Comparison of ENCODE assay signal across 10 cellular contexts in the genomic region with DNA sequence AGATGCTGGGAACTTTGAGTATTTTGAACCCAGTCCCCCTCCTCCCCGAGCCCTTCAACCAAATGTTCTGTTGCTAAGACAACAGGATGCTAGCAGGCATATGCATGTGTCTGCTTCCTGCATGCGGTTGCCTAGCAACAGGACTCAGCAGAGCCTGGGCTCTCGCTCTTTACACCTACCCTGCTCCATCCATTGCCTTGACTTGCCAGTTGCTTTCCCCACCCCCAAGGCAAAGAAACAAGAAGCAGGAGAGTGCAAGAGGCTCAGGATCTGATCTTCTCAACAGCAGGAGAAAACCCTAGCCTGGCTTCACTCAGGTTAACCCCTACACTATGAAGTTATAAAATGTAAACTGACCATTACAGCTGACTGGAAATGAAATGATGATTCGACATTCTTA.
DNase-seq lines count a peak whose midpoint lies in the region; ATAC-seq and TF ChIP-seq lines count a peak whose summit lies in the region.
"Had no signal": no experiment of that assay in that cellular context is flagged by ENCODE, and none has a peak within 500 bp of the region (broad histone marks: within the 10 kb centered on the region; RNA-seq: fewer than 3 reads in every experiment).

No MANE protein-coding gene starts in this region.

- CTCF ChIA-PET in activated naive CD4-positive, alpha-beta T cell treated with anti-CD3 and anti-CD28 coated beads, Interleukin-2, amount 10 ng/mL, durations not matched to agents 7 days and 5 days (lab: Charles Lee) = no interaction called here
- CTCF ChIA-PET in WTC11 (lab: Charles Lee) = interaction anchor here (1.2 kb wide), 1 partner anchor 119 kb away, joined by 5 read pairs; no protein-coding TSS in a partner anchor

- peak; percentile 21 for DNase-seq in activated naive CD4-positive, alpha-beta T cell treated with anti-CD3 and anti-CD28 coated beads, Interleukin-2, amount 10 ng/mL, durations not matched to agents 7 days and 5 days
- DNase-seq in activated naive CD4-positive, alpha-beta T cell treated with anti-CD3 and anti-CD28 coated beads, Interleukin-2, amount 50 U/mL, for 16 hours = no peak
- DNase-seq in WTC11 (ENCODE audit: low spot score) = peak; percentile 55
- peak; percentile 16 for DNase-seq in testis
- no peak for DNase-seq in left colon
- no peak for DNase-seq in thyroid gland
- DNase-seq in upper lobe of right lung = no peak
- DNase-seq: stimulated activated CD4-positive, alpha-beta T cell treated with anti-CD3 and anti-CD28 coated beads, Interleukin-4, amount 100 ng/mL, for 24 hours had no signal

- ATAC-seq in HG03460 (IDR thresholded peaks at IDR 0.05; ENCODE audit: unreplicated experiment) (peak; percentile 59), WTC11 (peak; percentile 99), left colon (no peak), upper lobe of right lung (no peak)

- H3K27ac Mint-ChIP-seq in activated naive CD4-positive, alpha-beta T cell treated with anti-CD3 and anti-CD28 coated beads, Interleukin-2, amount 10 ng/mL, durations not matched to agents 7 days and 5 days = no peak overlapping the region
- H3K27ac Mint-ChIP-seq in WTC11 = no peak overlapping the region

- no peaks in the 10 kb centered on the region for H3K9me3 Mint-ChIP-seq in activated naive CD4-positive, alpha-beta T cell treated with anti-CD3 and anti-CD28 coated beads, Interleukin-2, amount 10 ng/mL, durations not matched to agents 7 days and 5 days
- no peaks in the 10 kb centered on the region for H3K9me3 Mint-ChIP-seq in WTC11

- no peak for TF ChIP-seq CTCF in WTC11 (IDR thresholded peaks at IDR 0.05)
- no peak for TF ChIP-seq CTCF in testis (IDR thresholded peaks at IDR 0.05)
- TF ChIP-seq CTCF in thyroid gland (IDR thresholded peaks at IDR 0.05) = no peak
- TF ChIP-seq CTCF in upper lobe of right lung (IDR thresholded peaks at IDR 0.05) = no peak

- POLR2A ChIA-PET in WTC11 (lab: Charles Lee) = interaction anchor here (0.7 kb wide), 1 partner anchor 1063 kb away, joined by 3 read pairs; no protein-coding TSS in a partner anchor

- no peaks in the 10 kb centered on the region for H3K4me1 ChIP-seq in testis
- no peaks in the 10 kb centered on the region for H3K4me1 ChIP-seq in thyroid gland
- H3K4me1 ChIP-seq in upper lobe of right lung = no peaks in the 10 kb centered on the region

- H3K4me3 ChIP-seq in testis (no peak overlapping the region), thyroid gland (replicated peaks in 1 of 3) (no peak overlapping the region), upper lobe of right lung (no peak overlapping the region)
- H3K4me3 ChIP-seq: SK-N-MC had no signal

- intact Hi-C loops in testis (cut with DNase I; ENCODE audit: low total_unique reads) = no loop called here
- intact Hi-C loops in left colon (cut with DNase I, micrococcal nuclease) = no loop called here
- intact Hi-C loops in thyroid gland (cut with DNase I) = no loop called here
- intact Hi-C loops in upper lobe of right lung (cut with DNase I) = no loop called here

- no peaks in the 10 kb centered on the region for H3K36me3 ChIP-seq in testis (ENCODE audit: low read depth, missing control alignments)
- no peaks in the 10 kb centered on the region for H3K36me3 ChIP-seq in thyroid gland
- no peaks in the 10 kb centered on the region for H3K36me3 ChIP-seq in upper lobe of right lung

- H3K9me3 ChIP-seq in testis (no peaks in the 10 kb centered on the region), thyroid gland (no peaks in the 10 kb centered on the region), upper lobe of right lung (no peaks in the 10 kb centered on the region)

- no peaks in the 10 kb centered on the region for H3K27me3 Mint-ChIP-seq in activated naive CD4-positive, alpha-beta T cell treated with anti-CD3 and anti-CD28 coated beads, Interleukin-2, amount 10 ng/mL, durations not matched to agents 7 days and 5 days
- no peaks in the 10 kb centered on the region for H3K27me3 Mint-ChIP-seq in WTC11 (ENCODE audit: low read depth)

- H3K36me3 Mint-ChIP-seq in activated naive CD4-positive, alpha-beta T cell treated with anti-CD3 and anti-CD28 coated beads, Interleukin-2, amount 10 ng/mL, durations not matched to agents 7 days and 5 days = no peaks in the 10 kb centered on the region
- no peaks in the 10 kb centered on the region for H3K36me3 Mint-ChIP-seq in WTC11

- no peaks in the 10 kb centered on the region for H3K4me1 Mint-ChIP-seq in activated naive CD4-positive, alpha-beta T cell treated with anti-CD3 and anti-CD28 coated beads, Interleukin-2, amount 10 ng/mL, durations not matched to agents 7 days and 5 days
- H3K4me1 Mint-ChIP-seq in WTC11 = peaks cover 8% of the 10 kb centered on the region

- no peak overlapping the region for H3K27ac ChIP-seq in testis
- H3K27ac ChIP-seq in thyroid gland = no peak overlapping the region
- H3K27ac ChIP-seq in upper lobe of right lung = no peak overlapping the region
- H3K27ac ChIP-seq: SK-N-MC had no signal

- TF ChIP-seq POLR2A in testis (IDR thresholded peaks at IDR 0.05) (no peak), thyroid gland (IDR thresholded peaks at IDR 0.05) (no peak)

- 40 to 50% methylated on average over 4 of the region's 4 CpGs for WGBS in testis, 2 donors
- 27 to 30% methylated on average over 4 of the region's 4 CpGs for WGBS in thyroid gland, 2 donors

- no peak overlapping the region for H3K4me3 Mint-ChIP-seq in activated naive CD4-positive, alpha-beta T cell treated with anti-CD3 and anti-CD28 coated beads, Interleukin-2, amount 10 ng/mL, durations not matched to agents 7 days and 5 days
- no peak overlapping the region for H3K4me3 Mint-ChIP-seq in WTC11

- no peaks in the 10 kb centered on the region for H3K27me3 ChIP-seq in testis
- no peaks in the 10 kb centered on the region for H3K27me3 ChIP-seq in thyroid gland
- H3K27me3 ChIP-seq in upper lobe of right lung = peaks cover 11% of the 10 kb centered on the region

TF ChIP-seq in WTC11, 78 proteins besides CTCF, POLR2A, EP300 and RAD21:
- TF ChIP-seq FOXK1 (CRISPR knock-in tag; IDR thresholded peaks at IDR 0.05) = no peak
- TF ChIP-seq NFYB (CRISPR knock-in tag; conservative IDR thresholded peaks at IDR 0.05; ENCODE audit: low read depth) = no peak
- TF ChIP-seq, protein P1, sequence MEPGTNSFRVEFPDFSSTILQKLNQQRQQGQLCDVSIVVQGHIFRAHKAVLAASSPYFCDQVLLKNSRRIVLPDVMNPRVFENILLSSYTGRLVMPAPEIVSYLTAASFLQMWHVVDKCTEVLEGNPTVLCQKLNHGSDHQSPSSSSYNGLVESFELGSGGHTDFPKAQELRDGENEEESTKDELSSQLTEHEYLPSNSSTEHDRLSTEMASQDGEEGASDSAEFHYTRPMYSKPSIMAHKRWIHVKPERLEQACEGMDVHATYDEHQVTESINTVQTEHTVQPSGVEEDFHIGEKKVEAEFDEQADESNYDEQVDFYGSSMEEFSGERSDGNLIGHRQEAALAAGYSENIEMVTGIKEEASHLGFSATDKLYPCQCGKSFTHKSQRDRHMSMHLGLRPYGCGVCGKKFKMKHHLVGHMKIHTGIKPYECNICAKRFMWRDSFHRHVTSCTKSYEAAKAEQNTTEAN (CRISPR knock-in tag; IDR thresholded peaks at IDR 0.05) = no peak
- TF ChIP-seq, protein P2, sequence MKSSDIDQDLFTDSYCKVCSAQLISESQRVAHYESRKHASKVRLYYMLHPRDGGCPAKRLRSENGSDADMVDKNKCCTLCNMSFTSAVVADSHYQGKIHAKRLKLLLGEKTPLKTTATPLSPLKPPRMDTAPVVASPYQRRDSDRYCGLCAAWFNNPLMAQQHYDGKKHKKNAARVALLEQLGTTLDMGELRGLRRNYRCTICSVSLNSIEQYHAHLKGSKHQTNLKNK (CRISPR knock-in tag; IDR thresholded peaks at IDR 0.05) = no peak
- TF ChIP-seq, protein P3, sequence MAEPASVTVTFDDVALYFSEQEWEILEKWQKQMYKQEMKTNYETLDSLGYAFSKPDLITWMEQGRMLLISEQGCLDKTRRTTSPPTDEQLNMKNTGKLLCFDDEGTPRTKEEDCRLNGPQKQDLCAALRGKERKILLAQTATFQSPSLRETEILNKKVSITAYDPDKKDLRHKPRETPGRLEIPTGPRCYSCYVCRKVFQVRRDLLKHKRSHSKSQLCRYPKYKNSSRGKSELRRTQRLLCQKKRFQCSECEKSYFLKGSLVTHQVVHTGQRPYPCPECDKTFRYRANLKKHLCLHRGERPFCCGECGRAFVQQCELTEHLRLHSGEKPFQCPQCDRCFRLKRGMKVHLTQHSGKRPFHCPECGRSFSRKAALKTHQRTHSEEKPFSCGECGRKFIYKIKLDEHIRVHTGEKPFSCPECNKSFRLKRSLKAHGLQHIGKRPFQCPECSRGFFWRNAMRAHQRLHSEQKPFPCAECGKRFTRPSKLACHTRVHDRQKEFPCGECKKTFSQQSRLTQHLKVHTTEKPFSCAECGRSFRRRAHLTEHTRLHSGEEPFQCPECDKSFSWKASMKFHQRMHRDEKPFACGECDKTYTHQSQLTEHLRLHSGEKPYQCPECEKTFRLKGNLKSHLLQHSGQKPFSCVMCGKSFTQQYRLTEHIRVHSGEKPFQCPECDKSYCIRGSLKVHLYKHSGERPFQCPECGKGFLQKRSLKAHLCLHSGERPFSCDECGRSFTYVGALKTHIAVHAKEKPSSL (CRISPR knock-in tag; conservative IDR thresholded peaks at IDR 0.05) = no peak
- TF ChIP-seq NFATC4 (CRISPR knock-in tag; IDR thresholded peaks at IDR 0.05) = no peak
- TF ChIP-seq, protein P4, sequence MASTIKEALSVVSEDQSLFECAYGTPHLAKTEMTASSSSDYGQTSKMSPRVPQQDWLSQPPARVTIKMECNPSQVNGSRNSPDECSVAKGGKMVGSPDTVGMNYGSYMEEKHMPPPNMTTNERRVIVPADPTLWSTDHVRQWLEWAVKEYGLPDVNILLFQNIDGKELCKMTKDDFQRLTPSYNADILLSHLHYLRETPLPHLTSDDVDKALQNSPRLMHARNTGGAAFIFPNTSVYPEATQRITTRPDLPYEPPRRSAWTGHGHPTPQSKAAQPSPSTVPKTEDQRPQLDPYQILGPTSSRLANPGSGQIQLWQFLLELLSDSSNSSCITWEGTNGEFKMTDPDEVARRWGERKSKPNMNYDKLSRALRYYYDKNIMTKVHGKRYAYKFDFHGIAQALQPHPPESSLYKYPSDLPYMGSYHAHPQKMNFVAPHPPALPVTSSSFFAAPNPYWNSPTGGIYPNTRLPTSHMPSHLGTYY (CRISPR knock-in tag; IDR thresholded peaks at IDR 0.05) = no peak
- TF ChIP-seq, protein P5, sequence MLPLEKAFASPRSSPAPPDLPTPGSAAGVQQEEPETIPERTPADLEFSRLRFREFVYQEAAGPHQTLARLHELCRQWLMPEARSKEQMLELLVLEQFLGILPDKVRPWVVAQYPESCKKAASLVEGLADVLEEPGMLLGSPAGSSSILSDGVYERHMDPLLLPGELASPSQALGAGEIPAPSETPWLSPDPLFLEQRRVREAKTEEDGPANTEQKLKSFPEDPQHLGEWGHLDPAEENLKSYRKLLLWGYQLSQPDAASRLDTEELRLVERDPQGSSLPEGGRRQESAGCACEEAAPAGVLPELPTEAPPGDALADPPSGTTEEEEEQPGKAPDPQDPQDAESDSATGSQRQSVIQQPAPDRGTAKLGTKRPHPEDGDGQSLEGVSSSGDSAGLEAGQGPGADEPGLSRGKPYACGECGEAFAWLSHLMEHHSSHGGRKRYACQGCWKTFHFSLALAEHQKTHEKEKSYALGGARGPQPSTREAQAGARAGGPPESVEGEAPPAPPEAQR (CRISPR knock-in tag; IDR thresholded peaks at IDR 0.05) = no peak
TF ChIP-seq in WTC11: peak in this region for 0.

Comparison
In these comparisons a context has a peak if more than half of its experiments do, and no peak if none do; other contexts are left out.
1. DNase-seq: peak in activated naive CD4-positive, alpha-beta T cell treated with anti-CD3 and anti-CD28 coated beads, Interleukin-2, amount 10 ng/mL, durations not matched to agents 7 days and 5 days (single experiment), WTC11 (single experiment) and testis (single experiment); none in activated naive CD4-positive, alpha-beta T cell treated with anti-CD3 and anti-CD28 coated beads, Interleukin-2, amount 50 U/mL, for 16 hours (single experiment), left colon (0 of 2), thyroid gland (0 of 2) and upper lobe of right lung (single experiment).
2. ATAC-seq: peak in HG03460 (single experiment) and WTC11 (single experiment); none in left colon (single experiment) and upper lobe of right lung (single experiment).